In the genomic region with DNA sequence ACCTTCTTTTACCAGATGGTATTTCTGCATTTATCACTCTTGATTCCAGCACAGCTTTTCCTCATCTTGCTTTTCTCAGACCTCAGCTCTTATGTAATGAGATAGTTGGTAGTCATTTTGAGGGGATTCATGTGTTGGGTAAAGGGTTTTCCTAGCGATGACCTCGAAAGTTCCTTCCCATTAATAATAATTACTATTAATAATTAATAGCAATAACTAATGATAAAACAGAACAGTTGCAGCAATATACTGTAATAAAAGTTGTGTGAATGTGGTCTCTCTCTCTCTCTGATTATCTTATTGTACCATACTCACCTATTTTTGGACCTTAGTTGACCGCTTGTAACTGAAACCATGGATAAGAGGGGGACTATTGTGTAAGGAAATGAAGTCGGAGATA, we compare ENCODE assay signal across 15 cellular contexts. TPM values are rescaled to one million over a fixed set of nuclear protein-coding genes. Genes with fewer than 3 reads are reported as not detected.
A peak's percentile ranks its signal among the peaks of the same experiment; 100 is the strongest.
DNase-seq lines count a peak whose midpoint lies in the region; ATAC-seq and TF ChIP-seq lines count a peak whose summit lies in the region.
"Had no signal": no experiment of that assay in that cellular context is flagged by ENCODE, and none has a peak within 500 bp of the region (broad histone marks: within the 10 kb centered on the region; RNA-seq: fewer than 3 reads in every experiment).

No MANE protein-coding gene starts in this region.

- POLR2A ChIA-PET in PC-3 (lab: Charles Lee; ENCODE audit: unreplicated experiment): interaction anchor here (0.7 kb wide), 1 partner anchor 120 kb away, joined by 3 read pairs; no protein-coding TSS in a partner anchor

- H3K27ac ChIP-seq in cardiac muscle cell (peak overlapping the region; percentile 93), ascending aorta (peak overlapping the region; percentile 75 to 78), osteoblast (ENCODE audit: low read depth, low read length) (no peak overlapping the region), WERI-Rb-1 (no peak overlapping the region), PC-3 (ENCODE audit: low read length) (no peak overlapping the region)
- H3K27ac ChIP-seq: 22Rv1, BLaER1 had no signal

- H3K4me2 ChIP-seq in osteoblast (ENCODE audit: insufficient read depth, low read length): no peak overlapping the region
- H3K4me2 ChIP-seq in PC-3 (ENCODE audit: low read length): no peak overlapping the region
- H3K4me2 ChIP-seq: BLaER1 had no signal

- H3K9me3 ChIP-seq in cardiac muscle cell (ENCODE audit: low read depth) (no peaks in the 10 kb centered on the region), ascending aorta (no peaks in the 10 kb centered on the region), osteoblast (ENCODE audit: low read depth, low read length) (no peaks in the 10 kb centered on the region), WERI-Rb-1 (ENCODE audit: severe bottlenecking) (no peaks in the 10 kb centered on the region), PC-3 (ENCODE audit: low read length) (no peaks in the 10 kb centered on the region)
- H3K9me3 ChIP-seq: BLaER1, HAP-1 had no signal

- H3F3A ChIP-seq in PC-3 (ENCODE audit: low read length, unreplicated experiment): no peaks in the 10 kb centered on the region

- no TSS peak for BruUV-seq in PC-3 (replicated peaks; lab: Mats Ljungman, UMichigan)

- H3K36me3 ChIP-seq in cardiac muscle cell (no peaks in the 10 kb centered on the region), ascending aorta (no peaks in the 10 kb centered on the region), osteoblast (ENCODE audit: insufficient read depth, low read length) (no peaks in the 10 kb centered on the region), WERI-Rb-1 (peaks cover 12% of the 10 kb centered on the region), PC-3 (ENCODE audit: low read depth, low read length) (0 out of 2 replicates have a peak, but pooled peaks cover 3% of the 10 kb centered on the region)
- H3K36me3 ChIP-seq: HAP-1 had no signal

- H3K4me1 ChIP-seq in cardiac muscle cell (ENCODE audit: low read depth) (peaks cover 52% of the 10 kb centered on the region), ascending aorta (peaks cover 14 to 61% of the 10 kb centered on the region in 2 donors), osteoblast (ENCODE audit: insufficient read depth, low read length) (peaks cover 37% of the 10 kb centered on the region), PC-3 (ENCODE audit: insufficient read depth, low read length) (peaks cover 10% of the 10 kb centered on the region)

- H3K4me3 ChIP-seq in cardiac muscle cell (no peak overlapping the region), ascending aorta (no peak overlapping the region), osteoblast (ENCODE audit: insufficient read depth, low read length) (no peak overlapping the region), WERI-Rb-1 (ENCODE audit: low read depth, low read length) (no peak overlapping the region), PC-3 (ENCODE audit: low read length) (no peak overlapping the region)
- H3K4me3 ChIP-seq: BLaER1, GM23248, HAP-1 had no signal

- intact Hi-C loops in left ventricle myocardium superior (cut with micrococcal nuclease) (loop anchor here (10.0 kb wide), 1 partner anchor 415 kb away; no protein-coding TSS in a partner anchor), ascending aorta (cut with DNase I) (loop anchor here (5.0 kb wide), 2 partner anchors 33 to 163 kb away; no protein-coding TSS in a partner anchor), PC-3 (cut with micrococcal nuclease) (no loop called here)

- H3K9me2 ChIP-seq in PC-3 (replicated peaks; ENCODE audit: low read length): no peaks in the 10 kb centered on the region

- no peak for TF ChIP-seq CTCF in cardiac muscle cell (IDR thresholded peaks at IDR 0.05; ENCODE audit: low read depth, low read length)
- TF ChIP-seq CTCF in ascending aorta (IDR thresholded peaks at IDR 0.05): no peak
- no peak for TF ChIP-seq CTCF in osteoblast (IDR thresholded peaks at IDR 0.05; ENCODE audit: extremely low read depth, low read depth, low read length)
- no peak for TF ChIP-seq CTCF in WERI-Rb-1 (IDR thresholded peaks at IDR 0.05; ENCODE audit: low read depth, low read length)
- no peak for TF ChIP-seq CTCF in PC-3 (conservative IDR thresholded peaks at IDR 0.05; ENCODE audit: low read depth, low read length)

- no peaks in the 10 kb centered on the region for H3K27me3 ChIP-seq in cardiac muscle cell
- no peaks in the 10 kb centered on the region for H3K27me3 ChIP-seq in ascending aorta
- no peaks in the 10 kb centered on the region for H3K27me3 ChIP-seq in osteoblast (ENCODE audit: insufficient read depth, low read length)
- H3K27me3 ChIP-seq in WERI-Rb-1 (ENCODE audit: insufficient read depth, low read depth, severe bottlenecking): no peaks in the 10 kb centered on the region
- H3K27me3 ChIP-seq in PC-3 (ENCODE audit: low read length): no peaks in the 10 kb centered on the region
- H3K27me3 ChIP-seq: BLaER1 had no signal

- H2AFZ ChIP-seq in osteoblast (ENCODE audit: low read length) (no peak overlapping the region), PC-3 (ENCODE audit: low read length) (no peak overlapping the region)
- H2AFZ ChIP-seq: GM23248 had no signal

- H3K9ac ChIP-seq in PC-3 (ENCODE audit: low read length): no peak overlapping the region
- H3K9ac ChIP-seq: BLaER1, GM23248 had no signal

- ATAC-seq in left ventricle myocardium superior: no peak
- no peak for ATAC-seq in PC-3

- CTCF ChIA-PET in PC-3 (lab: Charles Lee): no interaction called here

- DNase-seq in cardiac muscle cell (ENCODE audit: low read depth in 1 of 2, low spot score in 1 of 2) (no peak), left ventricle myocardium superior (no peak), ascending aorta (ENCODE audit: low spot score in 2 of 2) (no peak), osteoblast (ENCODE audit: insufficient read length, low spot score, missing footprints) (peak; percentile 42), WERI-Rb-1 (no peak), SW480 (ENCODE audit: low spot score) (no peak), PC-3 (no peak)
- DNase-seq: CD4-positive, alpha-beta memory T cell; DMS153; DMS79; GF-D8; GM23248 had no signal

- H4K20me1 ChIP-seq in osteoblast (ENCODE audit: insufficient read depth, low read length): peaks cover 5% of the 10 kb centered on the region
- H4K20me1 ChIP-seq in PC-3 (ENCODE audit: low read length): peaks cover 16% of the 10 kb centered on the region

- H3K79me2 ChIP-seq in osteoblast (ENCODE audit: insufficient read depth, low read length) (peaks cover 71% of the 10 kb centered on the region), PC-3 (ENCODE audit: low read length) (peaks cover 50% of the 10 kb centered on the region)

RNA-seq across cellular contexts. Expression of a gene that starts 14.2 kb away (rescaled TPM):
- total RNA-seq in cardiac muscle cell (209 and 213 TPM in 2 replicates), left ventricle myocardium superior (166 TPM), ascending aorta (53.3 TPM), osteoblast (38.0 and 47.4 TPM in 2 replicates), PC-3 (2014; rRNA removed) (40.8 and 42.5 TPM in 2 replicates)
- polyA plus RNA-seq in cardiac muscle cell: 336 and 341 TPM in 2 replicates

Comparison
In these comparisons a context has a peak if more than half of its experiments do, and no peak if none do; other contexts are left out.
1. H3K27ac ChIP-seq: peak in cardiac muscle cell (single experiment) and ascending aorta (2 of 2); none in osteoblast (single experiment), WERI-Rb-1 (single experiment) and PC-3 (single experiment).